10 cellular contexts compared by ENCODE assay signal in genomic region chr19:38210458-38210987, GRCh38. TPM values are rescaled to one million over a fixed set of nuclear protein-coding genes. Genes with fewer than 3 reads are reported as not detected.
DNase-seq lines count a peak whose midpoint lies in the region; ATAC-seq and TF ChIP-seq lines count a peak whose summit lies in the region.
"Had no signal": no experiment of that assay in that cellular context is flagged by ENCODE, and none has a peak within 500 bp of the region (broad histone marks: within the 10 kb centered on the region; RNA-seq: fewer than 3 reads in every experiment).

No MANE protein-coding gene starts in this region.

- CTCF ChIA-PET in HEK293 (lab: Yijun Ruan, JAX), result interaction anchor here (0.6 kb wide), 1 partner anchor 89 kb away, joined by 3 read pairs; no protein-coding TSS in a partner anchor

- H3K4me3 ChIP-seq in HEK293 (ENCODE audit: low read depth, low read length) (no peak overlapping the region), iPS-15b (ENCODE audit: low read depth, low read length) (peak overlapping the region; percentile 68), gastrocnemius medialis (peak overlapping the region in 2 of 4 donors; percentile 31 to 39)

- H3K27ac Mint-ChIP-seq in activated naive CD4-positive, alpha-beta T cell treated with anti-CD3 and anti-CD28 coated beads, Interleukin-2, amount 50 U/mL, for 72 hours, result no peak overlapping the region
- H3K27ac Mint-ChIP-seq: activated naive CD4-positive, alpha-beta T cell treated with anti-CD3 and anti-CD28 coated beads, Interleukin-2, amount 50 U/mL, for 24 hours had no signal

- H3K27ac ChIP-seq in HEK293 (ENCODE audit: extremely low read depth, low read depth, low read length) (no peak overlapping the region), gastrocnemius medialis (peak overlapping the region; percentile 36 to 77 (median 74))

- H3K36me3 ChIP-seq in HEK293 (ENCODE audit: control insufficient read depth in 2 of 2, insufficient read depth in 1 of 2, low read length in 2 of 2) (peaks cover 15 to 18% of the 10 kb centered on the region in 2 experiments; a peak in 2 of 3 replicates), iPS-15b (ENCODE audit: control insufficient read depth, insufficient read depth, low read length) (peaks cover 15% of the 10 kb centered on the region), gastrocnemius medialis (peaks cover 0 to 16% of the 10 kb centered on the region in 2 donors)

- DNase-seq in amniotic epithelial cell (ENCODE audit: low read depth), result peak; percentile 16
- peak; percentile 13 to 47 for DNase-seq in gastrocnemius medialis
- DNase-seq in activated naive CD4-positive, alpha-beta T cell treated with anti-CD3 and anti-CD28 coated beads, Interleukin-2, amount 50 U/mL, for 72 hours (ENCODE audit: low spot score in 2 of 2), result no peak
- no peak for DNase-seq in NOMO-1 (lab: John Stamatoyannopoulos, UW; ENCODE audit: unreplicated experiment in 2 of 2)
- DNase-seq in NCI-H2081 treated with DMSO at 0.1 percent for 48 hours (lab: John Stamatoyannopoulos, UW), result no peak
- DNase-seq: stimulated activated CD4-positive, alpha-beta T cell treated with anti-CD3 and anti-CD28 coated beads, Interleukin-1b, Interleukin-23, amount 100 ng/mL, for 48 hours had no signal

- H3K27me3 ChIP-seq in iPS-15b (ENCODE audit: control insufficient read depth, insufficient read depth, low read length) (no peaks in the 10 kb centered on the region), gastrocnemius medialis (peaks cover 9 to 52% (median 49%) of the 10 kb centered on the region in 3 donors)

- intact Hi-C loops in gastrocnemius medialis (cut with DNase I; ENCODE audit: low total_unique reads), result loop anchor here (1.0 kb wide), 1 partner anchor 14 kb away; the partner anchor contains the start of gene DPF1

- peak in 1 of 2 donors; percentile 27 for TF ChIP-seq POLR2A in gastrocnemius medialis (IDR thresholded peaks at IDR 0.05)

- H3K9me3 Mint-ChIP-seq in activated naive CD4-positive, alpha-beta T cell treated with anti-CD3 and anti-CD28 coated beads, Interleukin-2, amount 50 U/mL, for 72 hours, result no peaks in the 10 kb centered on the region
- H3K9me3 Mint-ChIP-seq: activated naive CD4-positive, alpha-beta T cell treated with anti-CD3 and anti-CD28 coated beads, Interleukin-2, amount 50 U/mL, for 24 hours had no signal

- H3K9me3 ChIP-seq in HEK293 (ENCODE audit: control insufficient read depth, insufficient read depth, low read depth, low read length), result no peaks in the 10 kb centered on the region
- no peaks in the 10 kb centered on the region for H3K9me3 ChIP-seq in iPS-15b (ENCODE audit: control insufficient read depth, insufficient read depth, low read length)
- H3K9me3 ChIP-seq in gastrocnemius medialis, result no peaks in the 10 kb centered on the region

- peaks cover 4 to 10% of the 10 kb centered on the region in 2 donors for H3K36me3 Mint-ChIP-seq in activated naive CD4-positive, alpha-beta T cell treated with anti-CD3 and anti-CD28 coated beads, Interleukin-2, amount 50 U/mL, for 72 hours

- TF ChIP-seq CTCF in HEK293 (tag by site-specific recombination; IDR thresholded peaks at IDR 0.05) (no peak), gastrocnemius medialis (IDR thresholded peaks at IDR 0.05 in 4 of 5, conservative IDR thresholded peaks at IDR 0.05 in 1 of 5) (no peak)

- H3K9ac ChIP-seq in iPS-15b (ENCODE audit: low read depth, low read length), result no peak overlapping the region

- H3K4me1 ChIP-seq in HEK293 (ENCODE audit: control insufficient read depth, insufficient read depth, low read length), result peaks cover 25% of the 10 kb centered on the region
- H3K4me1 ChIP-seq in iPS-15b (ENCODE audit: control insufficient read depth, insufficient read depth, low read length), result peaks cover 12% of the 10 kb centered on the region
- peaks cover 7 to 12% of the 10 kb centered on the region in 2 donors for H3K4me1 ChIP-seq in gastrocnemius medialis

- in situ Hi-C loops in gastrocnemius medialis (cut with MboI; ENCODE audit: low sequenced_read_pairs in 4 of 4), result no loop called here

- POLR2A ChIA-PET in HEK293 (lab: Yijun Ruan, JAX), result no interaction called here

- ATAC-seq in gastrocnemius medialis, result peak; percentile 20 to 36
- ATAC-seq in activated naive CD4-positive, alpha-beta T cell treated with anti-CD3 and anti-CD28 coated beads, Interleukin-2, amount 50 U/mL, for 72 hours, result no peak
- ATAC-seq in GM21367 (IDR thresholded peaks at IDR 0.05; ENCODE audit: unreplicated experiment), result no peak

TF ChIP-seq in HEK293, 187 proteins besides CTCF, POLR2A, EP300 and RAD21 (continues in another document):
- TF ChIP-seq ZNF585B (tag by site-specific recombination; IDR thresholded peaks at IDR 0.05) (no peak), ZNF184 (tag by site-specific recombination; IDR thresholded peaks at IDR 0.05) (no peak), SP3 (tag by site-specific recombination; IDR thresholded peaks at IDR 0.05) (peak; percentile 19; the same call in 1 of the 2 replicates), SCRT1 (tag by site-specific recombination; IDR thresholded peaks at IDR 0.05; ENCODE audit: borderline replicate concordance) (no peak), ZNF704 (tag by site-specific recombination; IDR thresholded peaks at IDR 0.05) (no peak), ZNF514 (tag by site-specific recombination; IDR thresholded peaks at IDR 0.05) (no peak), ZNF629 (tag by site-specific recombination; IDR thresholded peaks at IDR 0.05) (no peak), KLF8 (tag by site-specific recombination; IDR thresholded peaks at IDR 0.05) (no peak), ZSCAN5A (tag by site-specific recombination; IDR thresholded peaks at IDR 0.05) (no peak), ZNF391 (tag by site-specific recombination; IDR thresholded peaks at IDR 0.05; ENCODE audit: borderline replicate concordance, low read depth) (no peak), ZBTB49 (tag by site-specific recombination; IDR thresholded peaks at IDR 0.05; ENCODE audit: low read depth) (no peak), ZFP41 (tag by site-specific recombination; IDR thresholded peaks at IDR 0.05; ENCODE audit: borderline replicate concordance) (no peak)

RNA-seq across cellular contexts. Expression of gene DPF1, which starts 13.5 kb away (rescaled TPM):
- total RNA-seq in gastrocnemius medialis, result not detected
- total RNA-seq in activated naive CD4-positive, alpha-beta T cell treated with anti-CD3 and anti-CD28 coated beads, Interleukin-2, amount 50 U/mL, for 72 hours, result 1 to 10 TPM in 1 of 2 donors, not detected in 1; 2.1 TPM

RNA-seq across cellular contexts. Expression of gene PPP1R14A, which starts 45.7 kb away (rescaled TPM):
- 10 to 100 TPM in 1 of 4 donors, 1 to 10 TPM in 3; 1.3 to 48.8 (median 7.1) TPM for total RNA-seq in gastrocnemius medialis
- under 1 TPM; 0.46 to 0.74 TPM for total RNA-seq in activated naive CD4-positive, alpha-beta T cell treated with anti-CD3 and anti-CD28 coated beads, Interleukin-2, amount 50 U/mL, for 72 hours

RNA-seq across cellular contexts. Expression of gene SPINT2, which starts 53.9 kb away (rescaled TPM):
- 1 to 10 TPM in 3 of 4 donors, under 1 TPM in 1; 0.26 to 4.0 (median 1.6) TPM for total RNA-seq in gastrocnemius medialis
- 100 to 1,000 TPM in 1 of 2 donors, 10 to 100 TPM in 1; 43.0 to 101 TPM for total RNA-seq in activated naive CD4-positive, alpha-beta T cell treated with anti-CD3 and anti-CD28 coated beads, Interleukin-2, amount 50 U/mL, for 72 hours

Comparison
In these comparisons a context has a peak if more than half of its experiments do, and no peak if none do; other contexts are left out.
1. DNase-seq: peak in amniotic epithelial cell (single experiment) and gastrocnemius medialis (2 of 2); none in activated naive CD4-positive, alpha-beta T cell treated with anti-CD3 and anti-CD28 coated beads, Interleukin-2, amount 50 U/mL, for 72 hours (0 of 2), NOMO-1 (0 of 2) and NCI-H2081 treated with DMSO at 0.1 percent for 48 hours (single experiment).
2. ATAC-seq: peak in gastrocnemius medialis (2 of 2); none in activated naive CD4-positive, alpha-beta T cell treated with anti-CD3 and anti-CD28 coated beads, Interleukin-2, amount 50 U/mL, for 72 hours (0 of 2) and GM21367 (single experiment).
3. RNA of gene SPINT2, which starts 53.9 kb away (total RNA-seq): 43.0 to 101 TPM in activated naive CD4-positive, alpha-beta T cell treated with anti-CD3 and anti-CD28 coated beads, Interleukin-2, amount 50 U/mL, for 72 hours; 0.26 to 4.0 TPM in gastrocnemius medialis; every median in the first group is over 4 times any median in the second.